Comparison of ENCODE assay signal across 8 cellular contexts in genomic region chr2:234787114-234787513, GRCh38.
"Had no signal": no experiment of that assay in that cellular context is flagged by ENCODE, and none has a peak within 500 bp of the region (broad histone marks: within the 10 kb centered on the region; RNA-seq: fewer than 3 reads in every experiment).

No MANE protein-coding gene starts in this region.

- H3K4me3 ChIP-seq: GM12878 had no signal

- ATAC-seq: GM12878 had no signal

- DNase-seq: GDM1, GF-D8 had no signal

- FAIRE-seq: G401.6, GM12878, GM12891, GM12892, GM18507, GM19239 had no signal
